In the genomic region with DNA sequence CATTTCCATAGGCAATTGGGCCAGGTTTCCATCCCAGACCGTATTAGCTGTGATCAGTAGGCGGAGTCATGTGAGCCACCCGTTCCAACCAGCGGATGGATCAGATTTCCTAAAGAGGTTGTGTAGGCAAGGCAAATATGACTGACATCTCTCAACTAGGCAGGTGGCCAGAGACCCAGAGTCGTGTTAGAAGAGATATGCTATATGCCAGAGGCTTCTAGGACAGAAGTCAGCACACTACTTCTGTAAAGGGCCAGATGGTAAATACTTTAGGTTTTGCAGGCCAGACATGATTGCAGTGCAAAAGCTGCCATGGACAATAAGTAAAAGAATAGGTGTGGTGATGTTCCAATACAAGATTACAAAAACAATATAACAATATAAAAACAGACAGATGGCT, we compare ENCODE assay signal across 1 cellular context.
TF ChIP-seq lines count a peak whose summit lies in the region.

No MANE protein-coding gene starts in this region.

TF ChIP-seq in GM23338, 12 proteins besides CTCF, POLR2A, EP300 and RAD21 (continued from another document):
- TF ChIP-seq, protein P1, sequence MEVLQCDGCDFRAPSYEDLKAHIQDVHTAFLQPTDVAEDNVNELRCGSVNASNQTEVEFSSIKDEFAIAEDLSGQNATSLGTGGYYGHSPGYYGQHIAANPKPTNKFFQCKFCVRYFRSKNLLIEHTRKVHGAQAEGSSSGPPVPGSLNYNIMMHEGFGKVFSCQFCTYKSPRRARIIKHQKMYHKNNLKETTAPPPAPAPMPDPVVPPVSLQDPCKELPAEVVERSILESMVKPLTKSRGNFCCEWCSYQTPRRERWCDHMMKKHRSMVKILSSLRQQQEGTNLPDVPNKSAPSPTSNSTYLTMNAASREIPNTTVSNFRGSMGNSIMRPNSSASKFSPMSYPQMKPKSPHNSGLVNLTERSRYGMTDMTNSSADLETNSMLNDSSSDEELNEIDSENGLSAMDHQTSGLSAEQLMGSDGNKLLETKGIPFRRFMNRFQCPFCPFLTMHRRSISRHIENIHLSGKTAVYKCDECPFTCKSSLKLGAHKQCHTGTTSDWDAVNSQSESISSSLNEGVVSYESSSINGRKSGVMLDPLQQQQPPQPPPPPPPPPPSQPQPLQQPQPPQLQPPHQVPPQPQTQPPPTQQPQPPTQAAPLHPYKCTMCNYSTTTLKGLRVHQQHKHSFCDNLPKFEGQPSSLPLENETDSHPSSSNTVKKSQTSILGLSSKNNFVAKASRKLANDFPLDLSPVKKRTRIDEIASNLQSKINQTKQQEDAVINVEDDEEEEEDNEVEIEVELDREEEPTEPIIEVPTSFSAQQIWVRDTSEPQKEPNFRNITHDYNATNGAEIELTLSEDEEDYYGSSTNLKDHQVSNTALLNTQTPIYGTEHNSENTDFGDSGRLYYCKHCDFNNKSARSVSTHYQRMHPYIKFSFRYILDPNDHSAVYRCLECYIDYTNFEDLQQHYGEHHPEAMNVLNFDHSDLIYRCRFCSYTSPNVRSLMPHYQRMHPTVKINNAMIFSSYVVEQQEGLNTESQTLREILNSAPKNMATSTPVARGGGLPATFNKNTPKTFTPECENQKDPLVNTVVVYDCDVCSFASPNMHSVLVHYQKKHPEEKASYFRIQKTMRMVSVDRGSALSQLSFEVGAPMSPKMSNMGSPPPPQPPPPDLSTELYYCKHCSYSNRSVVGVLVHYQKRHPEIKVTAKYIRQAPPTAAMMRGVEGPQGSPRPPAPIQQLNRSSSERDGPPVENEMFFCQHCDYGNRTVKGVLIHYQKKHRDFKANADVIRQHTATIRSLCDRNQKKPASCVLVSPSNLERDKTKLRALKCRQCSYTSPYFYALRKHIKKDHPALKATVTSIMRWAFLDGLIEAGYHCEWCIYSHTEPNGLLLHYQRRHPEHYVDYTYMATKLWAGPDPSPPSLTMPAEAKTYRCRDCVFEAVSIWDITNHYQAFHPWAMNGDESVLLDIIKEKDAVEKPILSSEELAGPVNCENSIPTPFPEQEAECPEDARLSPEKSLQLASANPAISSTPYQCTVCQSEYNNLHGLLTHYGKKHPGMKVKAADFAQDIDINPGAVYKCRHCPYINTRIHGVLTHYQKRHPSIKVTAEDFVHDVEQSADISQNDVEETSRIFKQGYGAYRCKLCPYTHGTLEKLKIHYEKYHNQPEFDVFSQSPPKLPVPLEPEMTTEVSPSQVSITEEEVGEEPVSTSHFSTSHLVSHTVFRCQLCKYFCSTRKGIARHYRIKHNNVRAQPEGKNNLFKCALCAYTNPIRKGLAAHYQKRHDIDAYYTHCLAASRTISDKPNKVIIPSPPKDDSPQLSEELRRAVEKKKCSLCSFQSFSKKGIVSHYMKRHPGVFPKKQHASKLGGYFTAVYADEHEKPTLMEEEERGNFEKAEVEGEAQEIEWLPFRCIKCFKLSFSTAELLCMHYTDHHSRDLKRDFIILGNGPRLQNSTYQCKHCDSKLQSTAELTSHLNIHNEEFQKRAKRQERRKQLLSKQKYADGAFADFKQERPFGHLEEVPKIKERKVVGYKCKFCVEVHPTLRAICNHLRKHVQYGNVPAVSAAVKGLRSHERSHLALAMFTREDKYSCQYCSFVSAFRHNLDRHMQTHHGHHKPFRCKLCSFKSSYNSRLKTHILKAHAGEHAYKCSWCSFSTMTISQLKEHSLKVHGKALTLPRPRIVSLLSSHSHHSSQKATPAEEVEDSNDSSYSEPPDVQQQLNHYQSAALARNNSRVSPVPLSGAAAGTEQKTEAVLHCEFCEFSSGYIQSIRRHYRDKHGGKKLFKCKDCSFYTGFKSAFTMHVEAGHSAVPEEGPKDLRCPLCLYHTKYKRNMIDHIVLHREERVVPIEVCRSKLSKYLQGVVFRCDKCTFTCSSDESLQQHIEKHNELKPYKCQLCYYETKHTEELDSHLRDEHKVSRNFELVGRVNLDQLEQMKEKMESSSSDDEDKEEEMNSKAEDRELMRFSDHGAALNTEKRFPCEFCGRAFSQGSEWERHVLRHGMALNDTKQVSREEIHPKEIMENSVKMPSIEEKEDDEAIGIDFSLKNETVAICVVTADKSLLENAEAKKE (CRISPR knock-in tag; IDR thresholded peaks at IDR 0.05): no peak
